In the genomic region with DNA sequence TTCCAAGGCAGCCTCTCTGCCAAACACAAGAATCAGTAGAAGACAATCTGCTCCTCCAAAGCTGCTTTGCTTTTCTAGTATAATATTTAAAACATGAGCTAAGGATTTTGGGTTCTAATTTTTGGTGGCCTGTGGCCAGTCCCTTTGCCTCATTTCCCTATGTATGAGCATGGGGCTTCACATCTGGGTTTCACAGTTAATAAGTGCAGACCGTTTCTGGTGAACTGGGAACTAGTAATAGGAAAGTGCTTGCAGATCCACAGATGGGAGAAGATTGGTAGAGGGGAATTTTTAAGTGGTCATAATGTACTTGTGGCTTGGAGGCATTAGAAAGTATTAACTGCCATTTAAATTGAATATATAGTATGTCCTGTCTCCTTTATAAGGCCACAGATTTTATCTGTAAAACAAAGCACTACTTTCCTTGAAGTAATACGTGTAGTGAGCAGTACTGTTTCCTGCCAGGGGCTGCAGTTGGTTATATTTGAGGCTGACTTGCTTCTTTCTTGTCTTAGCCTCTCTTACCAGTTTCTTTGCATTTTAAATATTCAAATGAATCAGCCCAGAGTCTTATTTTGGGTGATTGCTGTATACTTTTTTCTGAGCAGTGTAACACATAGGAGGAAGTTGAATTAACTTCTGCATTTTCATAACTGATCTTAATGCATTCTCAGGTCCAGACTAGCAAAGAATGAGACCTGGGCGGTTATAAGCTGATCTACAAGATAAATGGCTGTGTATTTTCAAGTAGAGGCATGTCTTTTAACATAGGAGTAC, we compare ENCODE assay signal across 8 cellular contexts. TPM values are rescaled to one million over a fixed set of nuclear protein-coding genes. Genes with fewer than 3 reads are reported as not detected.
DNase-seq lines count a peak whose midpoint lies in the region; ATAC-seq, FAIRE-seq and TF ChIP-seq lines count a peak whose summit lies in the region.

No MANE protein-coding gene starts in this region.

- no peak overlapping the region for H2BK120ac ChIP-seq in H1 (replicated peaks; ENCODE audit: low read depth, low read length)

- TF ChIP-seq POLR2A in Raji (IDR thresholded peaks at IDR 0.05; ENCODE audit: insufficient read depth, low read depth, low read length) (peak; percentile 64; the same call in 1 of the 2 replicates), H1 (IDR thresholded peaks at IDR 0.05; ENCODE audit: control extremely low read depth in 1 of 2, low read depth in 2 of 2, low read length in 2 of 2) (no peak), ovary (IDR thresholded peaks at IDR 0.05) (no peak)

- no peak overlapping the region for H2BK12ac ChIP-seq in H1 (ENCODE audit: low read depth, low read length)

- H3K4ac ChIP-seq in H1 (replicated peaks; ENCODE audit: insufficient read length, low read depth, low read length), result no peak overlapping the region

- H3K27ac ChIP-seq in H1 (ENCODE audit: low read depth, low read length), result no peak overlapping the region
- no peak overlapping the region for H3K27ac ChIP-seq in ovary

- H3K27me3 ChIP-seq in H1 (replicated peaks in 1 of 4; ENCODE audit: control insufficient read depth in 3 of 4, extremely low read depth in 1 of 4, insufficient read depth in 3 of 4, low read length in 3 of 4), result no peaks in the 10 kb centered on the region
- no peaks in the 10 kb centered on the region for H3K27me3 ChIP-seq in ovary

- ATAC-seq in HG02981 (IDR thresholded peaks at IDR 0.05; ENCODE audit: unreplicated experiment), result peak; percentile 38

- H3K79me2 ChIP-seq in H1 (ENCODE audit: control insufficient read depth in 1 of 2, insufficient read depth in 2 of 2, low read length in 2 of 2), result peaks cover 44 to 61% of the 10 kb centered on the region in 2 experiments

- no peak overlapping the region for H2AK5ac ChIP-seq in H1 (ENCODE audit: low read depth, low read length)

- H3K23me2 ChIP-seq in H1 (ENCODE audit: low read depth, low read length), result peaks cover 2% of the 10 kb centered on the region; the same call in 1 of the 2 replicates

- no peak overlapping the region for H4K8ac ChIP-seq in H1 (ENCODE audit: extremely low read depth, insufficient read depth, low read length)

- no peak overlapping the region for H3K18ac ChIP-seq in H1 (ENCODE audit: extremely low read depth, low read length)

- WGBS in H1 (ENCODE audit: extremely low coverage in 1 of 2, insufficient coverage in 1 of 2, insufficient read length in 1 of 2, insufficient replicate concordance in 2 of 2, low coverage in 1 of 2, low lambda C conversion rate in 2 of 2, missing lambda C conversion rate in 1 of 2), 2 experiments, result 68% methylated on average over 3 of the region's 3 CpGs; no CpG with 5 or more reads in 1 of the 2 experiments
- 15 to 22% (median 19%) methylated on average over 3 of the region's 3 CpGs for WGBS in ovary, 3 donors

- POLR2A ChIA-PET in H1 (lab: Charles Lee; ENCODE audit: partially characterized antibody), result interaction anchor here (0.7 to 1.2 kb wide), 2 partner anchors 12 kb away, joined by 3 to 4 read pairs; no protein-coding TSS in a partner anchor

- H3K36me3 ChIP-seq in H1 (ENCODE audit: control insufficient read depth in 2 of 4, insufficient read depth in 4 of 4, low read length in 3 of 4), result peaks cover 0 to 9% (median 0%) of the 10 kb centered on the region in 4 experiments; a peak in 2 of 8 replicates
- no peaks in the 10 kb centered on the region for H3K36me3 ChIP-seq in ovary

- no peak for TF ChIP-seq EP300 in H1 (IDR thresholded peaks at IDR 0.05; ENCODE audit: borderline replicate concordance in 1 of 2, low read depth in 2 of 2, low read length in 2 of 2)
- TF ChIP-seq EP300 in ovary (IDR thresholded peaks at IDR 0.05), result no peak

- no peak for TF ChIP-seq RAD21 in H1 (IDR thresholded peaks at IDR 0.05 in 1 of 2, conservative IDR thresholded peaks at IDR 0.05 in 1 of 2; ENCODE audit: low read depth in 2 of 2, low read length in 2 of 2)

- no peak overlapping the region for H2BK5ac ChIP-seq in H1 (ENCODE audit: low read depth, low read length)

- H3K56ac ChIP-seq in H1 (replicated peaks; ENCODE audit: insufficient read length, low read depth, low read length), result no peak overlapping the region

- H3K4me3 ChIP-seq in H1 (ENCODE audit: extremely low read depth in 1 of 4, insufficient read depth in 2 of 4, low read depth in 3 of 4, low read length in 4 of 4) (peak overlapping the region; percentile 87 to 93 (median 92)), ovary (peak overlapping the region; percentile 81)

- CTCF ChIA-PET in H1 (lab: Charles Lee; ENCODE audit: partially characterized antibody), result interaction anchor here (0.6 to 2.1 kb wide), 4 partner anchors 31 to 377 kb away, joined by 3 to 6 read pairs (median 4); no protein-coding TSS in a partner anchor

- H2BK15ac ChIP-seq in H1 (ENCODE audit: low read length), result no peak overlapping the region

- peaks cover 4 to 14% of the 10 kb centered on the region in 2 experiments for H4K20me1 ChIP-seq in H1 (replicated peaks in 1 of 2; ENCODE audit: control insufficient read depth in 1 of 2, insufficient read depth in 2 of 2, low read length in 2 of 2)

- peak overlapping the region; percentile 64 to 92 for H3K4me2 ChIP-seq in H1 (ENCODE audit: insufficient read depth in 1 of 2, low read depth in 2 of 2, low read length in 2 of 2)

- no peak overlapping the region for H2BK20ac ChIP-seq in H1 (ENCODE audit: low read length)

- H4K91ac ChIP-seq in H1 (replicated peaks; ENCODE audit: insufficient read length, low read length), result no peak overlapping the region

- H3K4me1 ChIP-seq in H1 (replicated peaks in 1 of 4; ENCODE audit: control insufficient read depth in 3 of 4, insufficient read depth in 4 of 4, low read length in 3 of 4) (peaks cover 0 to 10% (median 3%) of the 10 kb centered on the region in 4 experiments; a peak in 3 of 7 replicates), ovary (ENCODE audit: insufficient read depth) (peaks cover 14% of the 10 kb centered on the region)

- H3K23ac ChIP-seq in H1 (ENCODE audit: insufficient read length), result no peak overlapping the region

- H4K5ac ChIP-seq in H1 (ENCODE audit: insufficient read length, low read depth, low read length), result no peak overlapping the region

- H2AFZ ChIP-seq in H1 (ENCODE audit: low read length), result no peak overlapping the region

- H3K79me1 ChIP-seq in H1 (ENCODE audit: low read depth, low read length), result peaks cover 14% of the 10 kb centered on the region; the same call in 1 of the 2 replicates

- intact Hi-C loops in ovary (cut with DNase I), result loop anchor here in 2 of 4 donors (5.0 kb wide), 2 partner anchors 44 to 49 kb away; a partner anchor contains a TSS

- peak; percentile 34 for DNase-seq in stimulated activated CD4-positive, alpha-beta T cell treated with anti-CD3 and anti-CD28 coated beads, Interleukin-4, amount 100 ng/mL, for 24 hours
- no peak for DNase-seq in stimulated activated CD4-positive, alpha-beta T cell treated with anti-CD3 and anti-CD28 coated beads, Interleukin-2, amount 100 ng/mL, for 24 hours
- DNase-seq in H1 (ENCODE audit: low read depth in 1 of 2, low spot score in 2 of 2) (no peak), ovary (no peak), HTR-8/SVneo (ENCODE audit: insufficient read length, low spot score) (no peak), HK-2 (ENCODE audit: unreplicated experiment) (no peak)

- no peaks in the 10 kb centered on the region for H3K9me3 ChIP-seq in H1 (ENCODE audit: insufficient read depth in 2 of 2, low read depth in 1 of 2, low read length in 1 of 2)
- H3K9me3 ChIP-seq in ovary, result no peaks in the 10 kb centered on the region

- H3K14ac ChIP-seq in H1 (ENCODE audit: insufficient read length), result no peak overlapping the region

- TF ChIP-seq CTCF in H1 (IDR thresholded peaks at IDR 0.05; ENCODE audit: control extremely low read depth in 1 of 3, insufficient read depth in 1 of 3, low read depth in 1 of 3, low read length in 3 of 3) (no peak), ovary (IDR thresholded peaks at IDR 0.05) (no peak)

- FAIRE-seq in H1 (lab: Jason Lieb, UNC) (no peak), HTR-8/SVneo (lab: Jason Lieb, UNC) (no peak)

- H3K9ac ChIP-seq in H1 (replicated peaks in 1 of 4; ENCODE audit: extremely low read depth in 1 of 4, low read depth in 3 of 4, low read length in 3 of 4), result peak overlapping the region in 1 of 4 experiments; percentile 85; a peak in 3 of 7 replicates

RNA-seq across cellular contexts. Expression of a gene that starts 1.6 kb away (rescaled TPM):
- total RNA-seq in H1 (2021; fragmentation: NEBNext Ultra II Directional; extraction: Animal tissue kit (Norgen Biotek cat#: 25700)), result 195 and 198 TPM in 2 replicates
- polyA plus RNA-seq in H1 (2011; rRNA removed), result 118 and 174 TPM in 2 replicates
- polyA plus RNA-seq in H1 (2011; cell fraction: cytosol; rRNA removed), result 202 TPM
- 121 TPM for polyA plus RNA-seq in H1 (2011; cell fraction: nucleus; rRNA removed)
- 163 to 209 TPM (median 175 TPM) in 4 replicates for polyA plus RNA-seq in H1 (2012, experiment 1 of 2)
- 73.5 TPM for polyA plus RNA-seq in H1 (2012, experiment 2 of 2)
- 319 TPM for polyA plus RNA-seq in H1 (2013, experiment 1 of 2)
- polyA plus RNA-seq in H1 (2013, experiment 2 of 2), result 309 TPM
- polyA minus RNA-seq in H1 (2011; rRNA and poly(A)+ RNA removed), result 112 and 155 TPM in 2 replicates
- polyA minus RNA-seq in H1 (2011; cell fraction: cytosol; rRNA and poly(A)+ RNA removed), result 105 TPM
- polyA minus RNA-seq in H1 (2011; cell fraction: nucleus; rRNA and poly(A)+ RNA removed), result 117 TPM
- 100 to 1,000 TPM; 135 to 229 (median 166) TPM for total RNA-seq in ovary
- 100 to 1,000 TPM; 170 to 357 TPM for polyA plus RNA-seq in ovary

RNA-seq across cellular contexts. Expression of a gene that starts 42.2 kb away (rescaled TPM):
- 0.32 and 0.63 TPM in 2 replicates for total RNA-seq in H1 (2021; fragmentation: NEBNext Ultra II Directional; extraction: Animal tissue kit (Norgen Biotek cat#: 25700))
- polyA plus RNA-seq in H1 (2011; rRNA removed) (0.49 and 0.59 TPM in 2 replicates), ovary (1 to 10 TPM in 1 of 2 donors, under 1 TPM in 1; 0.28 to 2.8 TPM)
- 0.36 TPM for polyA plus RNA-seq in H1 (2011; cell fraction: cytosol; rRNA removed)
- polyA plus RNA-seq in H1 (2011; cell fraction: nucleus; rRNA removed), result 0.70 TPM
- polyA plus RNA-seq in H1 (2012, experiment 1 of 2), result 0.28 to 0.38 TPM (median 0.29 TPM) in 3 of 4 replicates, not detected in the other
- polyA plus RNA-seq in H1 (2012, experiment 2 of 2), result 0.22 TPM
- polyA plus RNA-seq in H1 (2013, experiment 1 of 2), result 0.20 TPM
- polyA plus RNA-seq in H1 (2013, experiment 2 of 2), result 0.24 TPM
- polyA minus RNA-seq in H1 (2011; rRNA and poly(A)+ RNA removed), result 0.22 and 0.54 TPM in 2 replicates
- polyA minus RNA-seq in H1 (2011; cell fraction: cytosol; rRNA and poly(A)+ RNA removed), result not detected
- 0.60 TPM for polyA minus RNA-seq in H1 (2011; cell fraction: nucleus; rRNA and poly(A)+ RNA removed)
- 1 to 10 TPM in 5 of 7 donors, under 1 TPM in 2; 0.38 to 3.8 (median 2.1) TPM for total RNA-seq in ovary

RNA-seq across cellular contexts. Expression of a gene that starts 51.3 kb away (rescaled TPM):
- total RNA-seq in H1 (2021; fragmentation: NEBNext Ultra II Directional; extraction: Animal tissue kit (Norgen Biotek cat#: 25700)), result 119 and 125 TPM in 2 replicates
- polyA plus RNA-seq in H1 (2011; rRNA removed), result 119 and 192 TPM in 2 replicates
- 160 TPM for polyA plus RNA-seq in H1 (2011; cell fraction: cytosol; rRNA removed)
- 186 TPM for polyA plus RNA-seq in H1 (2011; cell fraction: nucleus; rRNA removed)
- polyA plus RNA-seq in H1 (2012, experiment 1 of 2), result 134 to 150 TPM (median 145 TPM) in 4 replicates
- 97.6 TPM for polyA plus RNA-seq in H1 (2012, experiment 2 of 2)
- 53.4 TPM for polyA plus RNA-seq in H1 (2013, experiment 1 of 2)
- 54.8 TPM for polyA plus RNA-seq in H1 (2013, experiment 2 of 2)
- 67.0 and 74.5 TPM in 2 replicates for polyA minus RNA-seq in H1 (2011; rRNA and poly(A)+ RNA removed)
- polyA minus RNA-seq in H1 (2011; cell fraction: cytosol; rRNA and poly(A)+ RNA removed), result 57.8 TPM
- polyA minus RNA-seq in H1 (2011; cell fraction: nucleus; rRNA and poly(A)+ RNA removed), result 29.8 TPM
- total RNA-seq in ovary, result 100 to 1,000 TPM in 5 of 7 donors, 10 to 100 TPM in 2; 86.5 to 123 (median 106) TPM
- 100 to 1,000 TPM in 1 of 2 donors, 10 to 100 TPM in 1; 71.1 to 144 TPM for polyA plus RNA-seq in ovary

RNA-seq across cellular contexts. Expression of a gene that starts 51.7 kb away (rescaled TPM):
- 43.9 and 44.4 TPM in 2 replicates for total RNA-seq in H1 (2021; fragmentation: NEBNext Ultra II Directional; extraction: Animal tissue kit (Norgen Biotek cat#: 25700))
- polyA plus RNA-seq in H1 (2011; rRNA removed) (65.4 and 83.4 TPM in 2 replicates), ovary (10 to 100 TPM; 23.3 to 74.5 TPM)
- polyA plus RNA-seq in H1 (2011; cell fraction: cytosol; rRNA removed), result 61.9 TPM
- polyA plus RNA-seq in H1 (2011; cell fraction: nucleus; rRNA removed), result 67.0 TPM
- 53.5 to 61.6 TPM (median 57.9 TPM) in 4 replicates for polyA plus RNA-seq in H1 (2012, experiment 1 of 2)
- polyA plus RNA-seq in H1 (2012, experiment 2 of 2), result 48.8 TPM
- polyA plus RNA-seq in H1 (2013, experiment 1 of 2), result 55.6 TPM
- 58.0 TPM for polyA plus RNA-seq in H1 (2013, experiment 2 of 2)
- polyA minus RNA-seq in H1 (2011; rRNA and poly(A)+ RNA removed), result 15.9 and 16.8 TPM in 2 replicates
- polyA minus RNA-seq in H1 (2011; cell fraction: cytosol; rRNA and poly(A)+ RNA removed), result 5.7 TPM
- polyA minus RNA-seq in H1 (2011; cell fraction: nucleus; rRNA and poly(A)+ RNA removed), result 13.5 TPM
- 10 to 100 TPM; 37.3 to 59.6 (median 48.1) TPM for total RNA-seq in ovary

RNA-seq across cellular contexts. Expression of a gene that starts 51.8 kb away (rescaled TPM):
- not detected in 2 replicates for total RNA-seq in H1 (2021; fragmentation: NEBNext Ultra II Directional; extraction: Animal tissue kit (Norgen Biotek cat#: 25700))
- polyA plus RNA-seq in H1 (2011; rRNA removed) (not detected in 2 replicates), ovary (1 to 10 TPM in 1 of 2 donors, under 1 TPM in 1; 0.04 to 1.4 TPM)
- polyA plus RNA-seq in H1 (2011; cell fraction: cytosol; rRNA removed), result not detected
- not detected for polyA plus RNA-seq in H1 (2011; cell fraction: nucleus; rRNA removed)
- polyA plus RNA-seq in H1 (2012, experiment 1 of 2), result not detected in 4 replicates
- polyA plus RNA-seq in H1 (2012, experiment 2 of 2), result not detected
- not detected for polyA plus RNA-seq in H1 (2013, experiment 1 of 2)
- not detected for polyA plus RNA-seq in H1 (2013, experiment 2 of 2)
- polyA minus RNA-seq in H1 (2011; rRNA and poly(A)+ RNA removed), result not detected in 2 replicates
- polyA minus RNA-seq in H1 (2011; cell fraction: cytosol; rRNA and poly(A)+ RNA removed), result not detected
- not detected for polyA minus RNA-seq in H1 (2011; cell fraction: nucleus; rRNA and poly(A)+ RNA removed)
- under 1 TPM in 4 of 7 donors, not detected in 3; 0.10 to 0.43 (median 0.32) TPM for total RNA-seq in ovary
